2 cellular contexts compared by ENCODE assay signal in genomic region chr1:154941332-154941995, GRCh38.
TF ChIP-seq lines count a peak whose summit lies in the region.

No MANE protein-coding gene starts in this region.

TF ChIP-seq in H1, 55 proteins besides CTCF, POLR2A, EP300 and RAD21:
- TF ChIP-seq BRCA1 (IDR thresholded peaks at IDR 0.05; ENCODE audit: low read depth, low read length) (no peak), CTBP2 (IDR thresholded peaks at IDR 0.05; ENCODE audit: borderline replicate concordance, insufficient read depth, insufficient read length, low read length) (no peak), RFX5 (IDR thresholded peaks at IDR 0.05; ENCODE audit: borderline replicate concordance, low read depth, low read length) (no peak), TEAD4 (IDR thresholded peaks at IDR 0.05; ENCODE audit: low read depth, low read length) (no peak), GTF2F1 (IDR thresholded peaks at IDR 0.05; ENCODE audit: borderline replicate concordance, low read depth, low read length) (no peak), CHD1 (IDR thresholded peaks at IDR 0.05; ENCODE audit: low read depth, low read length) (no peak), SIRT6 (IDR thresholded peaks at IDR 0.05; ENCODE audit: low read length) (no peak), HDAC6 (IDR thresholded peaks at IDR 0.05; ENCODE audit: low read depth, low read length) (no peak), RXRA (IDR thresholded peaks at IDR 0.05; ENCODE audit: insufficient read depth, low read depth, low read length) (no peak)

TF ChIP-seq in GM12891, 5 proteins besides CTCF, POLR2A, EP300 and RAD21:
- TF ChIP-seq SPI1 (IDR thresholded peaks at IDR 0.05; ENCODE audit: low read depth, low read length) (no peak), POU2F2 (IDR thresholded peaks at IDR 0.05; ENCODE audit: low read depth, low read length) (no peak; the same call in 1 of the 2 replicates), TAF1 (IDR thresholded peaks at IDR 0.05; ENCODE audit: low read depth, low read length) (no peak), POLR2AphosphoS5 (IDR thresholded peaks at IDR 0.05; ENCODE audit: low read depth, low read length) (no peak), PAX5 (IDR thresholded peaks at IDR 0.05; ENCODE audit: insufficient read depth, low read length, severe bottlenecking) (no peak)
